ENCODE assay signal across 14 cellular contexts in genomic region chr22:22258597-22259415, GRCh38. TPM values are rescaled to one million over a fixed set of nuclear protein-coding genes. Genes with fewer than 3 reads are reported as not detected.
"Had no signal": no experiment of that assay in that cellular context is flagged by ENCODE, and none has a peak within 500 bp of the region (broad histone marks: within the 10 kb centered on the region; RNA-seq: fewer than 3 reads in every experiment).

No MANE protein-coding gene starts in this region.

RNA-seq across cellular contexts. Expression of gene VPREB1, which starts 14.2 kb away (rescaled TPM):
- total RNA-seq: activated B cell treated with CpG ODN at 0.5 μM for 24 hours; activated CD4-positive, alpha-beta memory T cell treated with anti-CD3 and anti-CD28 coated beads for 36 hours; activated CD4-positive, alpha-beta memory T cell treated with anti-CD3 and anti-CD28 coated beads, Interleukin-2, amount 10 ng/mL, durations not matched to agents 7 days and 5 days; activated CD4-positive, alpha-beta T cell treated with anti-CD3 and anti-CD28 coated beads for 36 hours; activated CD4-positive, alpha-beta T cell treated with anti-CD3 and anti-CD28 coated beads, Interleukin-2, amount 10 ng/mL, durations not matched to agents 24 days and 14 days; activated CD4-positive, alpha-beta T cell treated with anti-CD3 and anti-CD28 coated beads, Interleukin-2, amount 10 ng/mL, durations not matched to agents 7 days and 5 days; activated CD8-positive, alpha-beta memory T cell treated with anti-CD3 and anti-CD28 coated beads for 36 hours; activated CD8-positive, alpha-beta memory T cell treated with anti-CD3 and anti-CD28 coated beads, Interleukin-2, amount 10 ng/mL, durations not matched to agents 7 days and 5 days; activated CD8-positive, alpha-beta T cell treated with anti-CD3 and anti-CD28 coated beads for 36 hours; activated CD8-positive, alpha-beta T cell treated with anti-CD3 and anti-CD28 coated beads, Interleukin-2, amount 10 ng/mL, durations not matched to agents 7 days and 5 days; T-helper 1 cell treated with Interleukin-12 subunit alpha and Interleukin-12 subunit beta and Interleukin-4 antibody, amounts not matched to agents 30 ng/mL and 1 ng/mL, for 36 hours; T-helper 17 cell; T-helper 2 cell treated with Interferon-gamma antibody and Interleukin-4, amounts not matched to agents 100 ng/mL and 5 ng/mL, for 36 hours; WTC11 had no signal
